8 cellular contexts compared by ENCODE assay signal in genomic region chr16:8675183-8676159, GRCh38. TPM values are rescaled to one million over a fixed set of nuclear protein-coding genes. Genes with fewer than 3 reads are reported as not detected.
DNase-seq lines count a peak whose midpoint lies in the region; ATAC-seq, FAIRE-seq and TF ChIP-seq lines count a peak whose summit lies in the region.

No MANE protein-coding gene starts in this region.

- H3K27ac ChIP-seq in DND-41 (ENCODE audit: low read length), result peak overlapping the region; percentile 56
- H3K27ac ChIP-seq in GM12878 (ENCODE audit: control insufficient read depth, insufficient read depth), result no peak overlapping the region
- no peak overlapping the region for H3K27ac ChIP-seq in tibial artery

- H3K79me2 ChIP-seq in DND-41 (ENCODE audit: insufficient read depth, low read length) (peaks cover 3% of the 10 kb centered on the region; the same call in 1 of the 2 replicates), GM12878 (ENCODE audit: control insufficient read depth, insufficient read depth, low read length) (no peaks in the 10 kb centered on the region)

- no TSS peak for BruUV-seq in GM12878 (replicated peaks; lab: Mats Ljungman, UMichigan)

- H4K20me1 ChIP-seq in DND-41 (ENCODE audit: insufficient read depth, low read length) (peaks cover 6% of the 10 kb centered on the region), GM12878 (ENCODE audit: control insufficient read depth, insufficient read depth) (no peaks in the 10 kb centered on the region)

- H3K4me1 Mint-ChIP-seq in nephron progenitor cell, result peaks cover 33% of the 10 kb centered on the region

- H3K4me3 ChIP-seq in DND-41 (ENCODE audit: low read depth in 1 of 2, low read length in 2 of 2) (peak overlapping the region; percentile 49 to 69), GM12878 (peak overlapping the region; percentile 86), tibial artery (peak overlapping the region; percentile 70 to 71)

- no peak for TF ChIP-seq EP300 in GM12878 (IDR thresholded peaks at IDR 0.05; ENCODE audit: borderline replicate concordance in 1 of 2, control insufficient read depth in 1 of 2, low read depth in 2 of 2, low read length in 2 of 2)

- H2AFZ ChIP-seq in DND-41 (ENCODE audit: low read depth, low read length), result peak overlapping the region; percentile 81; the same call in 1 of the 2 replicates
- no peak overlapping the region; the same call in 1 of the 2 replicates for H2AFZ ChIP-seq in GM12878 (ENCODE audit: control insufficient read depth, low read depth, low read length)

- H3K4me1 ChIP-seq in DND-41 (ENCODE audit: insufficient read depth, low read length), result peaks cover 14% of the 10 kb centered on the region
- peaks cover 5% of the 10 kb centered on the region for H3K4me1 ChIP-seq in GM12878 (ENCODE audit: control insufficient read depth, insufficient read depth, low read length)
- H3K4me1 ChIP-seq in tibial artery, result peaks cover 0 to 17% (median 13%) of the 10 kb centered on the region in 4 donors

- RAD21 ChIA-PET in GM12878 (lab: Charles Lee; ENCODE audit: unreplicated experiment), result no interaction called here

- H3K9ac ChIP-seq in DND-41 (ENCODE audit: low read depth, low read length) (peak overlapping the region; percentile 62), GM12878 (ENCODE audit: control insufficient read depth, insufficient read depth, low read length) (peak overlapping the region; percentile 77; the same call in 1 of the 2 replicates)

- no peak for TF ChIP-seq POLR2A in GM12878 (IDR thresholded peaks at IDR 0.05; ENCODE audit: low read depth, low read length)

- peaks cover 14% of the 10 kb centered on the region for H3K36me3 Mint-ChIP-seq in nephron progenitor cell (ENCODE audit: low read depth)

- peaks cover 48% of the 10 kb centered on the region for H3K27me3 Mint-ChIP-seq in nephron progenitor cell (ENCODE audit: low read depth, poor library complexity)

- SMC1A ChIA-PET in GM12878 (lab: Charles Lee; ENCODE audit: uncharacterized antibody, unreplicated experiment), result interaction anchor here (1.5 to 1.7 kb wide), 2 partner anchors 9 to 12 kb away, joined by 4 to 6 read pairs; no protein-coding TSS in a partner anchor

- intact Hi-C loops in GM12878 (cut with micrococcal nuclease; ENCODE audit: unreplicated experiment), result no loop called here
- intact Hi-C loops in tibial artery (cut with DNase I; ENCODE audit: low total_unique reads), result loop anchor here (10.0 kb wide), 2 partner anchors 119 to 409 kb away; partner anchors contain the start of genes PMM2 and TMEM186

- in situ Hi-C loops in GM12878 (cut with MboI), result no loop called here

- TF ChIP-seq RAD21 in GM12878 (IDR thresholded peaks at IDR 0.05; ENCODE audit: insufficient read depth, low read depth, low read length), result no peak

- FAIRE-seq in GM12878 (lab: Jason Lieb, UNC), result no peak

- H3K9me3 ChIP-seq in DND-41 (ENCODE audit: insufficient read depth, low read length, severe bottlenecking) (no peaks in the 10 kb centered on the region), GM12878 (replicated peaks; ENCODE audit: control insufficient read depth, insufficient read depth, low read length) (no peaks in the 10 kb centered on the region), tibial artery (no peaks in the 10 kb centered on the region)

- DNase-seq in DND-41, result peak; percentile 56
- DNase-seq in SW480 (ENCODE audit: low spot score), result peak; percentile 28
- DNase-seq in GM12878 (ENCODE audit: low read depth, low spot score), result no peak
- no peak for DNase-seq in nephron progenitor cell
- DNase-seq in tibial artery, result no peak
- no peak for DNase-seq in OCI-M1 (lab: John Stamatoyannopoulos, UW)
- no peak for DNase-seq in SKM-1 treated with dmso at 0.1 percent for 144 hours (lab: John Stamatoyannopoulos, UW; ENCODE audit: unreplicated experiment)
- no peak for DNase-seq in UCSD-AML1 (lab: John Stamatoyannopoulos, UW; ENCODE audit: unreplicated experiment)

- H3K4me2 ChIP-seq in DND-41 (ENCODE audit: insufficient read depth, low read length) (peak overlapping the region; percentile 82), GM12878 (ENCODE audit: control insufficient read depth, insufficient read depth) (peak overlapping the region; percentile 96)

- POLR2A ChIA-PET in GM12878 (lab: Charles Lee), result no interaction called here

- TF ChIP-seq CTCF in DND-41 (IDR thresholded peaks at IDR 0.05; ENCODE audit: borderline replicate concordance, extremely low read depth, low read length, poor library complexity, severe bottlenecking) (no peak), GM12878 (IDR thresholded peaks at IDR 0.05 in 2 of 3, conservative IDR thresholded peaks at IDR 0.05 in 1 of 3; ENCODE audit: control insufficient read depth in 2 of 3, extremely low read depth in 1 of 3, insufficient read depth in 1 of 3, low read depth in 3 of 3, low read length in 3 of 3) (no peak), nephron progenitor cell (IDR thresholded peaks at IDR 0.05) (no peak), tibial artery (IDR thresholded peaks at IDR 0.05) (no peak)

- peaks cover 18% of the 10 kb centered on the region for H3K9me3 Mint-ChIP-seq in nephron progenitor cell

- WGBS in GM12878 (ENCODE audit: insufficient coverage, insufficient replicate concordance, low lambda C conversion rate, missing lambda C conversion rate), result 70% methylated on average over 13 of the region's 13 CpGs

- H3K27me3 ChIP-seq in DND-41 (ENCODE audit: insufficient read depth, low read length, poor library complexity) (no peaks in the 10 kb centered on the region), GM12878 (replicated peaks in 1 of 2; ENCODE audit: control insufficient read depth in 2 of 2, insufficient read depth in 2 of 2, low read length in 1 of 2) (no peaks in the 10 kb centered on the region), tibial artery (no peaks in the 10 kb centered on the region)

- H3K4me3 Mint-ChIP-seq in nephron progenitor cell, result peak overlapping the region; percentile 90

- H3K27ac Mint-ChIP-seq in nephron progenitor cell, result no peak overlapping the region

- CTCF ChIA-PET in GM12878 (lab: Yijun Ruan, JAX), result interaction anchor here (1.3 to 1.4 kb wide), 2 partner anchors 14 to 116 kb away, joined by 3 to 6 read pairs; no protein-coding TSS in a partner anchor

- no peaks in the 10 kb centered on the region for H3K36me3 ChIP-seq in DND-41 (ENCODE audit: insufficient read depth, low read length)
- H3K36me3 ChIP-seq in GM12878 (ENCODE audit: control insufficient read depth in 2 of 2, insufficient read depth in 2 of 2, low read length in 1 of 2), result no peaks in the 10 kb centered on the region
- no peaks in the 10 kb centered on the region for H3K36me3 ChIP-seq in tibial artery

- ATAC-seq in DND-41 (ENCODE audit: insufficient read depth, low read depth), result peak; percentile 57; the same call in 2 of the 3 replicates
- ATAC-seq in GM12878, result peak; percentile 30

TF ChIP-seq in GM12878, 131 proteins besides CTCF, POLR2A, EP300 and RAD21:
- no peak for TF ChIP-seq ZBED1 (IDR thresholded peaks at IDR 0.05; ENCODE audit: borderline replicate concordance)
- TF ChIP-seq TCF7 (IDR thresholded peaks at IDR 0.05; ENCODE audit: borderline replicate concordance), result peak; percentile 85
- peak; percentile 62 for TF ChIP-seq RUNX3 (IDR thresholded peaks at IDR 0.05; ENCODE audit: low read length)
- peak; percentile 27 for TF ChIP-seq BCL3 (IDR thresholded peaks at IDR 0.05; ENCODE audit: borderline replicate concordance, insufficient read depth, low read depth, low read length, poor library complexity, severe bottlenecking)

RNA-seq across cellular contexts. Expression of gene ABAT, which starts 1.1 kb away (rescaled TPM):
- 21.7 and 23.2 TPM in 2 replicates for total RNA-seq in GM12878 (2013; cell fraction: nucleolus; rRNA removed)
- total RNA-seq in GM12878 (2014; rRNA removed) (1.8 and 1.9 TPM in 2 replicates), GM12878 (2014; rRNA removed; fragmentation: Illumina TruSeq; extraction: Trizol) (1.8 and 1.9 TPM in 2 replicates), GM12878 (2021) (2.6 and 2.8 TPM in 2 replicates)
- 1.9 TPM for polyA plus RNA-seq in GM12878 (2011; ENCODE audit: low read depth)
- polyA plus RNA-seq in GM12878 (2011; rRNA removed) (7.0 and 10.6 TPM in 2 replicates), GM12878 (2014; fragmentation: Illumina TruSeq; extraction: Trizol) (2.8 and 3.2 TPM in 2 replicates), GM12878 (2014; fragmentation: Nextera tagmentation; extraction: Ambion mirVana) (1 to 10 TPM; 1.0 to 1.1 TPM), GM12878 (2014; rRNA removed) (2.4 and 2.6 TPM in 2 replicates), GM12878 (2016; fragmentation: Nextera tagmentation; extraction: Ambion mirVana) (1 to 10 TPM; 1.8 to 1.9 TPM)
- polyA plus RNA-seq in GM12878 (2011; cell fraction: cytosol; rRNA removed), result 7.6 and 8.5 TPM in 2 replicates
- polyA plus RNA-seq in GM12878 (2011; cell fraction: nucleus; rRNA removed), result 9.8 and 10.4 TPM in 2 replicates
- polyA plus RNA-seq in GM12878 (2012), result 2.8 and 3.3 TPM in 2 replicates
- polyA minus RNA-seq in GM12878 (2011; rRNA and poly(A)+ RNA removed), result 7.2 and 8.4 TPM in 2 replicates
- 1.7 and 1.9 TPM in 2 replicates for polyA minus RNA-seq in GM12878 (2011; cell fraction: cytosol; rRNA and poly(A)+ RNA removed)
- 3.1 and 6.8 TPM in 2 replicates for polyA minus RNA-seq in GM12878 (2011; cell fraction: nucleus; rRNA and poly(A)+ RNA removed)

RNA-seq across cellular contexts. Expression of gene METTL22, which starts 54.0 kb away (rescaled TPM):
- 244 and 245 TPM in 2 replicates for total RNA-seq in GM12878 (2013; cell fraction: nucleolus; rRNA removed)
- 16.1 and 21.9 TPM in 2 replicates for total RNA-seq in GM12878 (2014; rRNA removed)
- total RNA-seq in GM12878 (2014; rRNA removed; fragmentation: Illumina TruSeq; extraction: Trizol), result 16.1 and 17.6 TPM in 2 replicates
- total RNA-seq in GM12878 (2021), result 18.9 and 23.1 TPM in 2 replicates
- 15.8 TPM for polyA plus RNA-seq in GM12878 (2011; ENCODE audit: low read depth)
- 25.6 and 34.7 TPM in 2 replicates for polyA plus RNA-seq in GM12878 (2011; rRNA removed)
- 38.3 and 40.0 TPM in 2 replicates for polyA plus RNA-seq in GM12878 (2011; cell fraction: cytosol; rRNA removed)
- polyA plus RNA-seq in GM12878 (2011; cell fraction: nucleus; rRNA removed), result 203 and 218 TPM in 2 replicates
- polyA plus RNA-seq in GM12878 (2012), result 17.0 and 21.7 TPM in 2 replicates
- polyA plus RNA-seq in GM12878 (2014; fragmentation: Illumina TruSeq; extraction: Trizol), result 17.0 and 17.7 TPM in 2 replicates
- polyA plus RNA-seq in GM12878 (2014; fragmentation: Nextera tagmentation; extraction: Ambion mirVana), result 1 to 10 TPM; 6.4 to 9.2 TPM
- polyA plus RNA-seq in GM12878 (2014; rRNA removed), result 26.1 and 28.0 TPM in 2 replicates
- 10 to 100 TPM; 18.5 to 19.1 TPM for polyA plus RNA-seq in GM12878 (2016; fragmentation: Nextera tagmentation; extraction: Ambion mirVana)
- polyA minus RNA-seq in GM12878 (2011; rRNA and poly(A)+ RNA removed), result 53.0 and 67.2 TPM in 2 replicates
- 24.3 and 46.8 TPM in 2 replicates for polyA minus RNA-seq in GM12878 (2011; cell fraction: cytosol; rRNA and poly(A)+ RNA removed)
- polyA minus RNA-seq in GM12878 (2011; cell fraction: nucleus; rRNA and poly(A)+ RNA removed), result 53.6 and 72.1 TPM in 2 replicates

Comparison
In these comparisons a context has a peak if more than half of its experiments do, and no peak if none do; other contexts are left out.
1. DNase-seq: peak in DND-41 (single experiment) and SW480 (single experiment); none in GM12878 (single experiment), nephron progenitor cell (single experiment), tibial artery (0 of 2), OCI-M1 (single experiment), SKM-1 treated with dmso at 0.1 percent for 144 hours (single experiment) and UCSD-AML1 (single experiment).
2. Peak in every context shown above with its lines, with median percentiles within 50 percentile points of each other: H3K4me3 ChIP-seq.